3 cellular contexts compared by ENCODE assay signal in the genomic region with DNA sequence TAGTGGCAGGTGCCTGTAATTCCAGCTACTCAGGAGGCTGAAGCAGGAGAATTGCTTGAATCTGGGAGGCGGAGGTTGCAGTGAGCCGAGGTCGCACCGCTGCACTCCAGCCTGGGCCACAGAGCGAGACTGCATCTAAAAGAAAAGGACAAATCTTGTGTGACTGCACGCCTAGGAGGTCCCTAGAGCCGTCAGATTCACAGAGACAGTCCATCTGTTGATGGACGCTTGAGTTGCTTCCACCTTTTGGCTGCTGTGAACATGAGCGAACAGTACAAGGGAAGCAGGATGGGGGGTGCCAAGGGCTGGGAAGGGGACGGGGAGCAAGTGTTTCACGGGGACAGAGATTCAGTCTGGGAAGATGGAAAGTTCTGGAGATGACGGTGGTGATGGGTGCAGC.
A peak's percentile ranks its signal among the peaks of the same experiment; 100 is the strongest.
TF ChIP-seq lines count a peak whose summit lies in the region.

No MANE protein-coding gene starts in this region.

TF ChIP-seq in IMR-90, 13 proteins besides CTCF, POLR2A, EP300 and RAD21:
- TF ChIP-seq MAZ (IDR thresholded peaks at IDR 0.05; ENCODE audit: borderline replicate concordance, low read depth, low read length) (no peak), MAFK (IDR thresholded peaks at IDR 0.05; ENCODE audit: low read depth, low read length) (no peak)
- TF ChIP-seq, protein P1, sequence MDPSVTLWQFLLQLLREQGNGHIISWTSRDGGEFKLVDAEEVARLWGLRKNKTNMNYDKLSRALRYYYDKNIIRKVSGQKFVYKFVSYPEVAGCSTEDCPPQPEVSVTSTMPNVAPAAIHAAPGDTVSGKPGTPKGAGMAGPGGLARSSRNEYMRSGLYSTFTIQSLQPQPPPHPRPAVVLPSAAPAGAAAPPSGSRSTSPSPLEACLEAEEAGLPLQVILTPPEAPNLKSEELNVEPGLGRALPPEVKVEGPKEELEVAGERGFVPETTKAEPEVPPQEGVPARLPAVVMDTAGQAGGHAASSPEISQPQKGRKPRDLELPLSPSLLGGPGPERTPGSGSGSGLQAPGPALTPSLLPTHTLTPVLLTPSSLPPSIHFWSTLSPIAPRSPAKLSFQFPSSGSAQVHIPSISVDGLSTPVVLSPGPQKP (IDR thresholded peaks at IDR 0.05; ENCODE audit: borderline replicate concordance, low read depth, low read length), result no peak
TF ChIP-seq in IMR-90: peak in this region for 0.

TF ChIP-seq in GM12878, 131 proteins besides CTCF, POLR2A, EP300 and RAD21:
- TF ChIP-seq, protein P2, sequence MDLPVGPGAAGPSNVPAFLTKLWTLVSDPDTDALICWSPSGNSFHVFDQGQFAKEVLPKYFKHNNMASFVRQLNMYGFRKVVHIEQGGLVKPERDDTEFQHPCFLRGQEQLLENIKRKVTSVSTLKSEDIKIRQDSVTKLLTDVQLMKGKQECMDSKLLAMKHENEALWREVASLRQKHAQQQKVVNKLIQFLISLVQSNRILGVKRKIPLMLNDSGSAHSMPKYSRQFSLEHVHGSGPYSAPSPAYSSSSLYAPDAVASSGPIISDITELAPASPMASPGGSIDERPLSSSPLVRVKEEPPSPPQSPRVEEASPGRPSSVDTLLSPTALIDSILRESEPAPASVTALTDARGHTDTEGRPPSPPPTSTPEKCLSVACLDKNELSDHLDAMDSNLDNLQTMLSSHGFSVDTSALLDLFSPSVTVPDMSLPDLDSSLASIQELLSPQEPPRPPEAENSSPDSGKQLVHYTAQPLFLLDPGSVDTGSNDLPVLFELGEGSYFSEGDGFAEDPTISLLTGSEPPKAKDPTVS (IDR thresholded peaks at IDR 0.05; ENCODE audit: low read depth, low read length), result no peak
- TF ChIP-seq, protein P3, sequence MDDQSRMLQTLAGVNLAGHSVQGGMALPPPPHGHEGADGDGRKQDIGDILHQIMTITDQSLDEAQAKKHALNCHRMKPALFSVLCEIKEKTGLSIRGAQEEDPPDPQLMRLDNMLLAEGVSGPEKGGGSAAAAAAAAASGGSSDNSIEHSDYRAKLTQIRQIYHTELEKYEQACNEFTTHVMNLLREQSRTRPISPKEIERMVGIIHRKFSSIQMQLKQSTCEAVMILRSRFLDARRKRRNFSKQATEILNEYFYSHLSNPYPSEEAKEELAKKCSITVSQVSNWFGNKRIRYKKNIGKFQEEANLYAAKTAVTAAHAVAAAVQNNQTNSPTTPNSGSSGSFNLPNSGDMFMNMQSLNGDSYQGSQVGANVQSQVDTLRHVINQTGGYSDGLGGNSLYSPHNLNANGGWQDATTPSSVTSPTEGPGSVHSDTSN (IDR thresholded peaks at IDR 0.05; ENCODE audit: insufficient replicate concordance, low read depth, low read length), result peak; percentile 52
- TF ChIP-seq, protein P4, sequence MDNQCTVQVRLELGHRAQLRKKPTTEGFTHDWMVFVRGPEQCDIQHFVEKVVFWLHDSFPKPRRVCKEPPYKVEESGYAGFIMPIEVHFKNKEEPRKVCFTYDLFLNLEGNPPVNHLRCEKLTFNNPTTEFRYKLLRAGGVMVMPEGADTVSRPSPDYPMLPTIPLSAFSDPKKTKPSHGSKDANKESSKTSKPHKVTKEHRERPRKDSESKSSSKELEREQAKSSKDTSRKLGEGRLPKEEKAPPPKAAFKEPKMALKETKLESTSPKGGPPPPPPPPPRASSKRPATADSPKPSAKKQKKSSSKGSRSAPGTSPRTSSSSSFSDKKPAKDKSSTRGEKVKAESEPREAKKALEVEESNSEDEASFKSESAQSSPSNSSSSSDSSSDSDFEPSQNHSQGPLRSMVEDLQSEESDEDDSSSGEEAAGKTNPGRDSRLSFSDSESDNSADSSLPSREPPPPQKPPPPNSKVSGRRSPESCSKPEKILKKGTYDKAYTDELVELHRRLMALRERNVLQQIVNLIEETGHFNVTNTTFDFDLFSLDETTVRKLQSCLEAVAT (IDR thresholded peaks at IDR 0.05), result no peak
- TF ChIP-seq TCF12 (IDR thresholded peaks at IDR 0.05; ENCODE audit: low read depth, low read length) (0 out of 2 replicates have a peak, but pooled peaks have one; percentile 32), ETV6 (conservative IDR thresholded peaks at IDR 0.05 in 1 of 2, IDR thresholded peaks at IDR 0.05 in 1 of 2; ENCODE audit: borderline replicate concordance in 1 of 2, low read depth in 1 of 2) (0 out of 4 replicates have a peak, but pooled peaks of 1 of the 2 experiments have one; percentile 4), RB1 (IDR thresholded peaks at IDR 0.05; ENCODE audit: borderline replicate concordance) (no peak)
- TF ChIP-seq, protein P5, sequence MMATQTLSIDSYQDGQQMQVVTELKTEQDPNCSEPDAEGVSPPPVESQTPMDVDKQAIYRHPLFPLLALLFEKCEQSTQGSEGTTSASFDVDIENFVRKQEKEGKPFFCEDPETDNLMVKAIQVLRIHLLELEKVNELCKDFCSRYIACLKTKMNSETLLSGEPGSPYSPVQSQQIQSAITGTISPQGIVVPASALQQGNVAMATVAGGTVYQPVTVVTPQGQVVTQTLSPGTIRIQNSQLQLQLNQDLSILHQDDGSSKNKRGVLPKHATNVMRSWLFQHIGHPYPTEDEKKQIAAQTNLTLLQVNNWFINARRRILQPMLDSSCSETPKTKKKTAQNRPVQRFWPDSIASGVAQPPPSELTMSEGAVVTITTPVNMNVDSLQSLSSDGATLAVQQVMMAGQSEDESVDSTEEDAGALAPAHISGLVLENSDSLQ (IDR thresholded peaks at IDR 0.05), result peak; percentile 55

TF ChIP-seq in WTC11, 78 proteins besides CTCF, POLR2A, EP300 and RAD21 (continues in another document):
- TF ChIP-seq GABPB1 (CRISPR knock-in tag; IDR thresholded peaks at IDR 0.05), result no peak
- TF ChIP-seq SP1 (CRISPR knock-in tag; conservative IDR thresholded peaks at IDR 0.05), result no peak
- TF ChIP-seq TCF7 (CRISPR knock-in tag; IDR thresholded peaks at IDR 0.05; ENCODE audit: low read depth), result no peak
- TF ChIP-seq ETV6 (CRISPR knock-in tag; IDR thresholded peaks at IDR 0.05), result no peak
- TF ChIP-seq, protein P6, sequence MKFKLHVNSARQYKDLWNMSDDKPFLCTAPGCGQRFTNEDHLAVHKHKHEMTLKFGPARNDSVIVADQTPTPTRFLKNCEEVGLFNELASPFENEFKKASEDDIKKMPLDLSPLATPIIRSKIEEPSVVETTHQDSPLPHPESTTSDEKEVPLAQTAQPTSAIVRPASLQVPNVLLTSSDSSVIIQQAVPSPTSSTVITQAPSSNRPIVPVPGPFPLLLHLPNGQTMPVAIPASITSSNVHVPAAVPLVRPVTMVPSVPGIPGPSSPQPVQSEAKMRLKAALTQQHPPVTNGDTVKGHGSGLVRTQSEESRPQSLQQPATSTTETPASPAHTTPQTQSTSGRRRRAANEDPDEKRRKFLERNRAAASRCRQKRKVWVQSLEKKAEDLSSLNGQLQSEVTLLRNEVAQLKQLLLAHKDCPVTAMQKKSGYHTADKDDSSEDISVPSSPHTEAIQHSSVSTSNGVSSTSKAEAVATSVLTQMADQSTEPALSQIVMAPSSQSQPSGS (CRISPR knock-in tag; IDR thresholded peaks at IDR 0.05; ENCODE audit: borderline replicate concordance, low read depth), result no peak
- TF ChIP-seq ZNF416 (CRISPR knock-in tag; IDR thresholded peaks at IDR 0.05), result no peak
- TF ChIP-seq, protein P7, sequence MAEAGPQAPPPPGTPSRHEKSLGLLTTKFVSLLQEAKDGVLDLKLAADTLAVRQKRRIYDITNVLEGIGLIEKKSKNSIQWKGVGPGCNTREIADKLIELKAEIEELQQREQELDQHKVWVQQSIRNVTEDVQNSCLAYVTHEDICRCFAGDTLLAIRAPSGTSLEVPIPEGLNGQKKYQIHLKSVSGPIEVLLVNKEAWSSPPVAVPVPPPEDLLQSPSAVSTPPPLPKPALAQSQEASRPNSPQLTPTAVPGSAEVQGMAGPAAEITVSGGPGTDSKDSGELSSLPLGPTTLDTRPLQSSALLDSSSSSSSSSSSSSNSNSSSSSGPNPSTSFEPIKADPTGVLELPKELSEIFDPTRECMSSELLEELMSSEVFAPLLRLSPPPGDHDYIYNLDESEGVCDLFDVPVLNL (CRISPR knock-in tag; IDR thresholded peaks at IDR 0.05; ENCODE audit: borderline replicate concordance, low read depth), result no peak
- TF ChIP-seq, protein P8, sequence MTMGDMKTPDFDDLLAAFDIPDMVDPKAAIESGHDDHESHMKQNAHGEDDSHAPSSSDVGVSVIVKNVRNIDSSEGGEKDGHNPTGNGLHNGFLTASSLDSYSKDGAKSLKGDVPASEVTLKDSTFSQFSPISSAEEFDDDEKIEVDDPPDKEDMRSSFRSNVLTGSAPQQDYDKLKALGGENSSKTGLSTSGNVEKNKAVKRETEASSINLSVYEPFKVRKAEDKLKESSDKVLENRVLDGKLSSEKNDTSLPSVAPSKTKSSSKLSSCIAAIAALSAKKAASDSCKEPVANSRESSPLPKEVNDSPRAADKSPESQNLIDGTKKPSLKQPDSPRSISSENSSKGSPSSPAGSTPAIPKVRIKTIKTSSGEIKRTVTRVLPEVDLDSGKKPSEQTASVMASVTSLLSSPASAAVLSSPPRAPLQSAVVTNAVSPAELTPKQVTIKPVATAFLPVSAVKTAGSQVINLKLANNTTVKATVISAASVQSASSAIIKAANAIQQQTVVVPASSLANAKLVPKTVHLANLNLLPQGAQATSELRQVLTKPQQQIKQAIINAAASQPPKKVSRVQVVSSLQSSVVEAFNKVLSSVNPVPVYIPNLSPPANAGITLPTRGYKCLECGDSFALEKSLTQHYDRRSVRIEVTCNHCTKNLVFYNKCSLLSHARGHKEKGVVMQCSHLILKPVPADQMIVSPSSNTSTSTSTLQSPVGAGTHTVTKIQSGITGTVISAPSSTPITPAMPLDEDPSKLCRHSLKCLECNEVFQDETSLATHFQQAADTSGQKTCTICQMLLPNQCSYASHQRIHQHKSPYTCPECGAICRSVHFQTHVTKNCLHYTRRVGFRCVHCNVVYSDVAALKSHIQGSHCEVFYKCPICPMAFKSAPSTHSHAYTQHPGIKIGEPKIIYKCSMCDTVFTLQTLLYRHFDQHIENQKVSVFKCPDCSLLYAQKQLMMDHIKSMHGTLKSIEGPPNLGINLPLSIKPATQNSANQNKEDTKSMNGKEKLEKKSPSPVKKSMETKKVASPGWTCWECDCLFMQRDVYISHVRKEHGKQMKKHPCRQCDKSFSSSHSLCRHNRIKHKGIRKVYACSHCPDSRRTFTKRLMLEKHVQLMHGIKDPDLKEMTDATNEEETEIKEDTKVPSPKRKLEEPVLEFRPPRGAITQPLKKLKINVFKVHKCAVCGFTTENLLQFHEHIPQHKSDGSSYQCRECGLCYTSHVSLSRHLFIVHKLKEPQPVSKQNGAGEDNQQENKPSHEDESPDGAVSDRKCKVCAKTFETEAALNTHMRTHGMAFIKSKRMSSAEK (CRISPR knock-in tag; IDR thresholded peaks at IDR 0.05; ENCODE audit: borderline replicate concordance), result no peak
- TF ChIP-seq CREB1 (CRISPR knock-in tag; IDR thresholded peaks at IDR 0.05), result no peak
- TF ChIP-seq, protein P9, sequence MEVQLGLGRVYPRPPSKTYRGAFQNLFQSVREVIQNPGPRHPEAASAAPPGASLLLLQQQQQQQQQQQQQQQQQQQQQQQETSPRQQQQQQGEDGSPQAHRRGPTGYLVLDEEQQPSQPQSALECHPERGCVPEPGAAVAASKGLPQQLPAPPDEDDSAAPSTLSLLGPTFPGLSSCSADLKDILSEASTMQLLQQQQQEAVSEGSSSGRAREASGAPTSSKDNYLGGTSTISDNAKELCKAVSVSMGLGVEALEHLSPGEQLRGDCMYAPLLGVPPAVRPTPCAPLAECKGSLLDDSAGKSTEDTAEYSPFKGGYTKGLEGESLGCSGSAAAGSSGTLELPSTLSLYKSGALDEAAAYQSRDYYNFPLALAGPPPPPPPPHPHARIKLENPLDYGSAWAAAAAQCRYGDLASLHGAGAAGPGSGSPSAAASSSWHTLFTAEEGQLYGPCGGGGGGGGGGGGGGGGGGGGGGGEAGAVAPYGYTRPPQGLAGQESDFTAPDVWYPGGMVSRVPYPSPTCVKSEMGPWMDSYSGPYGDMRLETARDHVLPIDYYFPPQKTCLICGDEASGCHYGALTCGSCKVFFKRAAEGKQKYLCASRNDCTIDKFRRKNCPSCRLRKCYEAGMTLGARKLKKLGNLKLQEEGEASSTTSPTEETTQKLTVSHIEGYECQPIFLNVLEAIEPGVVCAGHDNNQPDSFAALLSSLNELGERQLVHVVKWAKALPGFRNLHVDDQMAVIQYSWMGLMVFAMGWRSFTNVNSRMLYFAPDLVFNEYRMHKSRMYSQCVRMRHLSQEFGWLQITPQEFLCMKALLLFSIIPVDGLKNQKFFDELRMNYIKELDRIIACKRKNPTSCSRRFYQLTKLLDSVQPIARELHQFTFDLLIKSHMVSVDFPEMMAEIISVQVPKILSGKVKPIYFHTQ (CRISPR knock-in tag; IDR thresholded peaks at IDR 0.05), result no peak
- no peak for TF ChIP-seq ZNF671 (CRISPR knock-in tag; IDR thresholded peaks at IDR 0.05)
- TF ChIP-seq, protein P10, sequence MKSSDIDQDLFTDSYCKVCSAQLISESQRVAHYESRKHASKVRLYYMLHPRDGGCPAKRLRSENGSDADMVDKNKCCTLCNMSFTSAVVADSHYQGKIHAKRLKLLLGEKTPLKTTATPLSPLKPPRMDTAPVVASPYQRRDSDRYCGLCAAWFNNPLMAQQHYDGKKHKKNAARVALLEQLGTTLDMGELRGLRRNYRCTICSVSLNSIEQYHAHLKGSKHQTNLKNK (CRISPR knock-in tag; IDR thresholded peaks at IDR 0.05), result no peak
- TF ChIP-seq ELF4 (CRISPR knock-in tag; IDR thresholded peaks at IDR 0.05; ENCODE audit: low read depth), result no peak
- TF ChIP-seq MXD4 (CRISPR knock-in tag; IDR thresholded peaks at IDR 0.05; ENCODE audit: borderline replicate concordance), result no peak
- TF ChIP-seq, protein P11, sequence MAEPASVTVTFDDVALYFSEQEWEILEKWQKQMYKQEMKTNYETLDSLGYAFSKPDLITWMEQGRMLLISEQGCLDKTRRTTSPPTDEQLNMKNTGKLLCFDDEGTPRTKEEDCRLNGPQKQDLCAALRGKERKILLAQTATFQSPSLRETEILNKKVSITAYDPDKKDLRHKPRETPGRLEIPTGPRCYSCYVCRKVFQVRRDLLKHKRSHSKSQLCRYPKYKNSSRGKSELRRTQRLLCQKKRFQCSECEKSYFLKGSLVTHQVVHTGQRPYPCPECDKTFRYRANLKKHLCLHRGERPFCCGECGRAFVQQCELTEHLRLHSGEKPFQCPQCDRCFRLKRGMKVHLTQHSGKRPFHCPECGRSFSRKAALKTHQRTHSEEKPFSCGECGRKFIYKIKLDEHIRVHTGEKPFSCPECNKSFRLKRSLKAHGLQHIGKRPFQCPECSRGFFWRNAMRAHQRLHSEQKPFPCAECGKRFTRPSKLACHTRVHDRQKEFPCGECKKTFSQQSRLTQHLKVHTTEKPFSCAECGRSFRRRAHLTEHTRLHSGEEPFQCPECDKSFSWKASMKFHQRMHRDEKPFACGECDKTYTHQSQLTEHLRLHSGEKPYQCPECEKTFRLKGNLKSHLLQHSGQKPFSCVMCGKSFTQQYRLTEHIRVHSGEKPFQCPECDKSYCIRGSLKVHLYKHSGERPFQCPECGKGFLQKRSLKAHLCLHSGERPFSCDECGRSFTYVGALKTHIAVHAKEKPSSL (CRISPR knock-in tag; conservative IDR thresholded peaks at IDR 0.05), result no peak
- TF ChIP-seq, protein P12, sequence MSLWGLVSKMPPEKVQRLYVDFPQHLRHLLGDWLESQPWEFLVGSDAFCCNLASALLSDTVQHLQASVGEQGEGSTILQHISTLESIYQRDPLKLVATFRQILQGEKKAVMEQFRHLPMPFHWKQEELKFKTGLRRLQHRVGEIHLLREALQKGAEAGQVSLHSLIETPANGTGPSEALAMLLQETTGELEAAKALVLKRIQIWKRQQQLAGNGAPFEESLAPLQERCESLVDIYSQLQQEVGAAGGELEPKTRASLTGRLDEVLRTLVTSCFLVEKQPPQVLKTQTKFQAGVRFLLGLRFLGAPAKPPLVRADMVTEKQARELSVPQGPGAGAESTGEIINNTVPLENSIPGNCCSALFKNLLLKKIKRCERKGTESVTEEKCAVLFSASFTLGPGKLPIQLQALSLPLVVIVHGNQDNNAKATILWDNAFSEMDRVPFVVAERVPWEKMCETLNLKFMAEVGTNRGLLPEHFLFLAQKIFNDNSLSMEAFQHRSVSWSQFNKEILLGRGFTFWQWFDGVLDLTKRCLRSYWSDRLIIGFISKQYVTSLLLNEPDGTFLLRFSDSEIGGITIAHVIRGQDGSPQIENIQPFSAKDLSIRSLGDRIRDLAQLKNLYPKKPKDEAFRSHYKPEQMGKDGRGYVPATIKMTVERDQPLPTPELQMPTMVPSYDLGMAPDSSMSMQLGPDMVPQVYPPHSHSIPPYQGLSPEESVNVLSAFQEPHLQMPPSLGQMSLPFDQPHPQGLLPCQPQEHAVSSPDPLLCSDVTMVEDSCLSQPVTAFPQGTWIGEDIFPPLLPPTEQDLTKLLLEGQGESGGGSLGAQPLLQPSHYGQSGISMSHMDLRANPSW (CRISPR knock-in tag; conservative IDR thresholded peaks at IDR 0.05; ENCODE audit: low read depth), result no peak
